9 cellular contexts compared by ENCODE assay signal in the genomic region with DNA sequence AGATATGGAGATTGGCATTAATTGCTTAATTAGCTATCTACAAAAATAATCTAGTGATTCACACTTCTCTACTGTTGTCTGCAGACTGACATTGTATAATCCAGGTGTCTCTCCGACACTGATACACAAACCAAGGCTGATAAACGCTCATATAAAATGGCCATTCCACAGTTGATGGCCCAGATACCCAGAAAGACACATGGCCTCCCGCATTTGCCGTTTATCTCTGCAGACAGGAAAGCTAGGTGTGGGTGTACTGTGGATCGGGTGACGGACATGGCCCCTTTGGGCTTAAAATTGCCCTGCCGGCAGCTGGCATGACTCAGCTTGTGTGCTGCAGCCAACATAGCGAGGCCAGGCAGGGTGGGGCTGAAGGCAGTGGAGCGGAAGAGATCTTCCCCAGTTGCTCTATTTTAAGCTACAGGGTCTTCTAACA. TPM values are rescaled to one million over a fixed set of nuclear protein-coding genes. Genes with fewer than 3 reads are reported as not detected.
DNase-seq lines count a peak whose midpoint lies in the region; ATAC-seq and TF ChIP-seq lines count a peak whose summit lies in the region.
"Had no signal": no experiment of that assay in that cellular context is flagged by ENCODE, and none has a peak within 500 bp of the region (broad histone marks: within the 10 kb centered on the region; RNA-seq: fewer than 3 reads in every experiment).

No MANE protein-coding gene starts in this region.

- H3K4me1 Mint-ChIP-seq in activated CD4-positive, alpha-beta T cell treated with anti-CD3 and anti-CD28 coated beads, Interleukin-2, amount 10 ng/mL, durations not matched to agents 24 days and 14 days, result peaks cover 21% of the 10 kb centered on the region

- intact Hi-C loops in activated CD4-positive, alpha-beta T cell treated with anti-CD3 and anti-CD28 coated beads, Interleukin-2, amount 10 ng/mL, durations not matched to agents 24 days and 14 days (cut with micrococcal nuclease), result loop anchor here (5.0 kb wide), 1 partner anchor 36 kb away; no protein-coding TSS in a partner anchor
- intact Hi-C loops in HCT116 (cut with micrococcal nuclease), result loop anchor here (10.0 kb wide), 1 partner anchor 626 kb away; no protein-coding TSS in a partner anchor
- intact Hi-C loops in spleen (cut with DNase I; ENCODE audit: low total_unique reads), result no loop called here

- no peaks in the 10 kb centered on the region for H3K36me3 ChIP-seq in HCT116 (ENCODE audit: control insufficient read depth in 1 of 2, insufficient read depth in 2 of 2, low read length in 2 of 2)
- no peaks in the 10 kb centered on the region for H3K36me3 ChIP-seq in Loucy (ENCODE audit: insufficient read depth, low read length)
- no peaks in the 10 kb centered on the region for H3K36me3 ChIP-seq in SJCRH30
- H3K36me3 ChIP-seq in gastroesophageal sphincter, result no peaks in the 10 kb centered on the region
- H3K36me3 ChIP-seq in spleen, result no peaks in the 10 kb centered on the region

- H3K4me2 ChIP-seq in HCT116 (ENCODE audit: low read length) (peak overlapping the region; percentile 74), Loucy (ENCODE audit: low read depth, low read length, poor library complexity, severe bottlenecking) (peak overlapping the region; percentile 68)

- no TSS peak for BruUV-seq in HCT116 (replicated peaks; lab: Mats Ljungman, UMichigan)

- H3K79me2 ChIP-seq in HCT116 (ENCODE audit: insufficient read depth, low read length) (no peaks in the 10 kb centered on the region), Loucy (ENCODE audit: insufficient read depth, low read length) (no peaks in the 10 kb centered on the region)

- POLR2A ChIA-PET in HCT116 (lab: Charles Lee), result interaction anchor here (1.1 to 2.5 kb wide), 7 partner anchors 8 to 40 kb away, joined by 3 to 14 read pairs (median 5); a partner anchor contains a TSS

- no peaks in the 10 kb centered on the region for H3K36me3 Mint-ChIP-seq in activated CD4-positive, alpha-beta T cell treated with anti-CD3 and anti-CD28 coated beads, Interleukin-2, amount 10 ng/mL, durations not matched to agents 24 days and 14 days (ENCODE audit: low read depth)
- H3K36me3 Mint-ChIP-seq: brain had no signal

- RAD21 ChIA-PET in HCT116 (lab: Charles Lee; ENCODE audit: low non-redundant PET in 1 of 2, low total read pairs in 2 of 2, uncharacterized antibody in 2 of 2, unreplicated experiment in 2 of 2), result interaction anchor here (1.0 to 1.7 kb wide), 2 partner anchors 35 to 81 kb away, joined by 3 to 4 read pairs; no protein-coding TSS in a partner anchor

- H3K27me3 ChIP-seq in HCT116 (ENCODE audit: insufficient read depth, low read length) (no peaks in the 10 kb centered on the region), Loucy (ENCODE audit: insufficient read depth, low read length, poor library complexity, severe bottlenecking) (no peaks in the 10 kb centered on the region), SJCRH30 (no peaks in the 10 kb centered on the region), gastroesophageal sphincter (no peaks in the 10 kb centered on the region), spleen (replicated peaks in 1 of 7) (no peaks in the 10 kb centered on the region)

- WGBS in gastroesophageal sphincter (ENCODE audit: low coverage in 1 of 2), 2 donors, result 5 to 48% methylated on average over 2 to 4 of the region's 9 CpGs
- 19 to 35% (median 24%) methylated on average over 7 to 9 of the region's 9 CpGs for WGBS in spleen, 5 donors

- no peak for TF ChIP-seq RAD21 in HCT116 (IDR thresholded peaks at IDR 0.05; ENCODE audit: low read depth)

- peak overlapping the region; percentile 24 for H2AFZ ChIP-seq in HCT116 (ENCODE audit: low read depth, low read length, poor library complexity, severe bottlenecking)
- peak overlapping the region; percentile 4; the same call in 1 of the 2 replicates for H2AFZ ChIP-seq in Loucy (ENCODE audit: low read length)

- peaks cover 19% of the 10 kb centered on the region for H3F3A ChIP-seq in Loucy (ENCODE audit: low read depth)

- TF ChIP-seq POLR2A in HCT116 (IDR thresholded peaks at IDR 0.05; ENCODE audit: borderline replicate concordance, extremely low read depth, insufficient read depth, insufficient read length) (no peak), gastroesophageal sphincter (IDR thresholded peaks at IDR 0.05) (no peak), spleen (IDR thresholded peaks at IDR 0.05) (no peak)

- H3K27me3 Mint-ChIP-seq in activated CD4-positive, alpha-beta T cell treated with anti-CD3 and anti-CD28 coated beads, Interleukin-2, amount 10 ng/mL, durations not matched to agents 24 days and 14 days, result no peaks in the 10 kb centered on the region
- H3K27me3 Mint-ChIP-seq: brain had no signal

- no peak for DNase-seq in activated CD4-positive, alpha-beta T cell treated with anti-CD3 and anti-CD28 coated beads, Interleukin-2, amount 10 ng/mL, durations not matched to agents 24 days and 14 days
- no peak for DNase-seq in activated CD4-positive, alpha-beta T cell treated with anti-CD3 and anti-CD28 coated beads, Interleukin-2, amount 50 U/mL, for 48 hours
- DNase-seq in HCT116 (ENCODE audit: low read depth, low spot score) (peak; percentile 66), SJCRH30 (peak; percentile 84 to 86), spleen (peak; percentile 88)
- DNase-seq in central memory CD4-positive, alpha-beta T cell, result no peak

- H3K9me2 ChIP-seq in HCT116 (ENCODE audit: insufficient read depth) (no peaks in the 10 kb centered on the region), Loucy (replicated peaks; ENCODE audit: low read depth, low read length) (no peaks in the 10 kb centered on the region)

- H3K9me3 ChIP-seq in HCT116 (ENCODE audit: control insufficient read depth in 1 of 2, insufficient read depth in 1 of 2, low read depth in 1 of 2, low read length in 2 of 2) (no peaks in the 10 kb centered on the region), Loucy (ENCODE audit: insufficient read depth, low read depth, low read length) (no peaks in the 10 kb centered on the region), SJCRH30 (replicated peaks) (no peaks in the 10 kb centered on the region), gastroesophageal sphincter (no peaks in the 10 kb centered on the region), spleen (peaks cover 0 to under 1% (median 0%) of the 10 kb centered on the region in 8 donors)

- peak overlapping the region in 1 of 2 experiments; percentile 36; a peak in 2 of 4 replicates for H3K4me3 ChIP-seq in HCT116 (replicated peaks in 1 of 2; ENCODE audit: low read depth in 1 of 2, low read length in 2 of 2)
- peak overlapping the region; percentile 66 for H3K4me3 ChIP-seq in Loucy (ENCODE audit: low read length, poor library complexity, severe bottlenecking)
- H3K4me3 ChIP-seq in SJCRH30, result no peak overlapping the region
- no peak overlapping the region for H3K4me3 ChIP-seq in gastroesophageal sphincter
- peak overlapping the region in 1 of 8 donors; percentile 25 for H3K4me3 ChIP-seq in spleen

- peak overlapping the region; percentile 90 for H3K27ac ChIP-seq in HCT116 (ENCODE audit: low read depth, low read length)
- H3K27ac ChIP-seq in SJCRH30, result peak overlapping the region; percentile 68
- peak overlapping the region in 3 of 4 donors; percentile 46 to 67 (median 57) for H3K27ac ChIP-seq in gastroesophageal sphincter
- H3K27ac ChIP-seq in spleen, result peak overlapping the region in 4 of 8 donors; percentile 13 to 83 (median 44)

- no peak for TF ChIP-seq EP300 in gastroesophageal sphincter (IDR thresholded peaks at IDR 0.05)

- CTCF ChIA-PET in HCT116 (lab: Charles Lee), result interaction anchor here (0.7 to 1.7 kb wide), 5 partner anchors 10 to 78 kb away, joined by 3 to 6 read pairs (median 4); no protein-coding TSS in a partner anchor

- H3K4me1 ChIP-seq in HCT116 (ENCODE audit: control insufficient read depth in 1 of 2, insufficient read depth in 2 of 2, low read length in 2 of 2), result peaks cover 50 to 84% of the 10 kb centered on the region in 2 experiments
- peaks cover 78% of the 10 kb centered on the region for H3K4me1 ChIP-seq in Loucy (ENCODE audit: insufficient read depth, low read length, poor library complexity, severe bottlenecking)
- peaks cover 16% of the 10 kb centered on the region for H3K4me1 ChIP-seq in SJCRH30
- H3K4me1 ChIP-seq in gastroesophageal sphincter, result peaks cover 0 to 6% (median 0%) of the 10 kb centered on the region in 3 donors
- H3K4me1 ChIP-seq in spleen, result peaks cover 0 to 34% (median 9%) of the 10 kb centered on the region in 6 donors

- no peaks in the 10 kb centered on the region for H3K9me3 Mint-ChIP-seq in activated CD4-positive, alpha-beta T cell treated with anti-CD3 and anti-CD28 coated beads, Interleukin-2, amount 10 ng/mL, durations not matched to agents 24 days and 14 days

- ATAC-seq in HCT116 (peak; percentile 71), gastroesophageal sphincter (peak; percentile 80)

- peak overlapping the region; percentile 3 for H3K27ac Mint-ChIP-seq in activated CD4-positive, alpha-beta T cell treated with anti-CD3 and anti-CD28 coated beads, Interleukin-2, amount 10 ng/mL, durations not matched to agents 24 days and 14 days

- H3K4me3 Mint-ChIP-seq in activated CD4-positive, alpha-beta T cell treated with anti-CD3 and anti-CD28 coated beads, Interleukin-2, amount 10 ng/mL, durations not matched to agents 24 days and 14 days, result peak overlapping the region; percentile 1

- TF ChIP-seq CTCF in HCT116 (IDR thresholded peaks at IDR 0.05 in 2 of 3, conservative IDR thresholded peaks at IDR 0.05 in 1 of 3; ENCODE audit: borderline replicate concordance in 1 of 3, insufficient read depth in 1 of 3, low read depth in 2 of 3, low read length in 2 of 3), result no peak
- TF ChIP-seq CTCF in Loucy (conservative IDR thresholded peaks at IDR 0.05; ENCODE audit: low read length), result no peak
- TF ChIP-seq CTCF in gastroesophageal sphincter (IDR thresholded peaks at IDR 0.05), result no peak
- no peak for TF ChIP-seq CTCF in spleen (IDR thresholded peaks at IDR 0.05 in 8 of 11, conservative IDR thresholded peaks at IDR 0.05 in 3 of 11)

- H4K20me1 ChIP-seq in HCT116 (ENCODE audit: insufficient read depth) (no peaks in the 10 kb centered on the region), Loucy (ENCODE audit: insufficient read depth, low read length, poor library complexity, severe bottlenecking) (no peaks in the 10 kb centered on the region)

- peak overlapping the region; percentile 44 for H3K9ac ChIP-seq in HCT116 (ENCODE audit: low read length)
- peak overlapping the region; percentile 73 for H3K9ac ChIP-seq in Loucy (ENCODE audit: low read depth, low read length, poor library complexity, severe bottlenecking)

TF ChIP-seq in HCT116, 20 proteins besides CTCF, POLR2A, EP300 and RAD21 (continues in another document):
- TF ChIP-seq ZFX (IDR thresholded peaks at IDR 0.05), result no peak
- peak; percentile 51 for TF ChIP-seq YY1 (IDR thresholded peaks at IDR 0.05; ENCODE audit: extremely low read depth, insufficient replicate concordance, low read depth, low read length)

RNA-seq across cellular contexts. Expression of a gene that starts 18.5 kb away (rescaled TPM):
- total RNA-seq in activated CD4-positive, alpha-beta T cell treated with anti-CD3 and anti-CD28 coated beads, Interleukin-2, amount 10 ng/mL, durations not matched to agents 24 days and 14 days, result 52.5 and 54.6 TPM in 2 replicates
- total RNA-seq in HCT116 (2021; ENCODE audit: unreplicated experiment) (66.7 TPM), gastroesophageal sphincter (1 to 10 TPM in 3 of 4 donors, not detected in 1; 1.2 to 2.7 (median 1.3) TPM), spleen (1 to 10 TPM; 2.7 to 9.1 (median 5.8) TPM)
- polyA plus RNA-seq in HCT116 (2012), result 29.9 and 33.4 TPM in 2 replicates
- 10.6 and 15.7 TPM in 2 replicates for total RNA-seq in SJCRH30 (2014; rRNA removed; shearing (Covaris generic))
- 10 to 100 TPM in 1 of 3 donors, 1 to 10 TPM in 2; 6.6 to 10.1 (median 7.4) TPM for polyA plus RNA-seq in spleen

Comparison
In these comparisons a context has a peak if more than half of its experiments do, and no peak if none do; other contexts are left out.
1. DNase-seq: peak in HCT116 (single experiment), SJCRH30 (2 of 2) and spleen (single experiment); none in activated CD4-positive, alpha-beta T cell treated with anti-CD3 and anti-CD28 coated beads, Interleukin-2, amount 10 ng/mL, durations not matched to agents 24 days and 14 days (single experiment), activated CD4-positive, alpha-beta T cell treated with anti-CD3 and anti-CD28 coated beads, Interleukin-2, amount 50 U/mL, for 48 hours (0 of 2) and central memory CD4-positive, alpha-beta T cell (single experiment).